ENCODE assay signal across 1 cellular context in the genomic region with DNA sequence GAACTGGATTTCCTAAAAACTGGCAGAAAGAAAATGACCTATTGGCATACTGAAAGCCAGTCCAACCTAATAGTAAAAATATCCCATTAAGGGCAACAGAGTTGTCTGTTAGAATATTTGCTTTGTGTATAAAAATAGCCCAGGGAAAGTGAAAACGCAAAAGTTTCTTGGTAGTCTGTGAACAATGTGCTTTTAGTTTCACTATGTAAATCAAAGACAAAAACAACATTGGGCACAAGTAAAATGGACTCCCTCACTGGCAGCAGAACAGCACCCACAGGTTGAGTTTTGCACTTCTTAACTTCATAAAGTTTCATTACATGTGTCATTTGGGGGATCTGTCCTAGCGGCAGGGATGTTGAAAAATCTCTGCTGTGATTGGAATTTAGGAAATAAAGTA.
TF ChIP-seq lines count a peak whose summit lies in the region.

No MANE protein-coding gene starts in this region.

TF ChIP-seq in SK-N-SH, 30 proteins besides CTCF, POLR2A, EP300 and RAD21 (continued from another document):
- TF ChIP-seq, protein P1, sequence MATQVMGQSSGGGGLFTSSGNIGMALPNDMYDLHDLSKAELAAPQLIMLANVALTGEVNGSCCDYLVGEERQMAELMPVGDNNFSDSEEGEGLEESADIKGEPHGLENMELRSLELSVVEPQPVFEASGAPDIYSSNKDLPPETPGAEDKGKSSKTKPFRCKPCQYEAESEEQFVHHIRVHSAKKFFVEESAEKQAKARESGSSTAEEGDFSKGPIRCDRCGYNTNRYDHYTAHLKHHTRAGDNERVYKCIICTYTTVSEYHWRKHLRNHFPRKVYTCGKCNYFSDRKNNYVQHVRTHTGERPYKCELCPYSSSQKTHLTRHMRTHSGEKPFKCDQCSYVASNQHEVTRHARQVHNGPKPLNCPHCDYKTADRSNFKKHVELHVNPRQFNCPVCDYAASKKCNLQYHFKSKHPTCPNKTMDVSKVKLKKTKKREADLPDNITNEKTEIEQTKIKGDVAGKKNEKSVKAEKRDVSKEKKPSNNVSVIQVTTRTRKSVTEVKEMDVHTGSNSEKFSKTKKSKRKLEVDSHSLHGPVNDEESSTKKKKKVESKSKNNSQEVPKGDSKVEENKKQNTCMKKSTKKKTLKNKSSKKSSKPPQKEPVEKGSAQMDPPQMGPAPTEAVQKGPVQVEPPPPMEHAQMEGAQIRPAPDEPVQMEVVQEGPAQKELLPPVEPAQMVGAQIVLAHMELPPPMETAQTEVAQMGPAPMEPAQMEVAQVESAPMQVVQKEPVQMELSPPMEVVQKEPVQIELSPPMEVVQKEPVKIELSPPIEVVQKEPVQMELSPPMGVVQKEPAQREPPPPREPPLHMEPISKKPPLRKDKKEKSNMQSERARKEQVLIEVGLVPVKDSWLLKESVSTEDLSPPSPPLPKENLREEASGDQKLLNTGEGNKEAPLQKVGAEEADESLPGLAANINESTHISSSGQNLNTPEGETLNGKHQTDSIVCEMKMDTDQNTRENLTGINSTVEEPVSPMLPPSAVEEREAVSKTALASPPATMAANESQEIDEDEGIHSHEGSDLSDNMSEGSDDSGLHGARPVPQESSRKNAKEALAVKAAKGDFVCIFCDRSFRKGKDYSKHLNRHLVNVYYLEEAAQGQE (IDR thresholded peaks at IDR 0.05; ENCODE audit: low read depth, low read length), result no peak
- TF ChIP-seq FOSL2 (IDR thresholded peaks at IDR 0.05; ENCODE audit: borderline replicate concordance, low read depth), result no peak
